Comparison of ENCODE assay signal across 8 cellular contexts in the genomic region with DNA sequence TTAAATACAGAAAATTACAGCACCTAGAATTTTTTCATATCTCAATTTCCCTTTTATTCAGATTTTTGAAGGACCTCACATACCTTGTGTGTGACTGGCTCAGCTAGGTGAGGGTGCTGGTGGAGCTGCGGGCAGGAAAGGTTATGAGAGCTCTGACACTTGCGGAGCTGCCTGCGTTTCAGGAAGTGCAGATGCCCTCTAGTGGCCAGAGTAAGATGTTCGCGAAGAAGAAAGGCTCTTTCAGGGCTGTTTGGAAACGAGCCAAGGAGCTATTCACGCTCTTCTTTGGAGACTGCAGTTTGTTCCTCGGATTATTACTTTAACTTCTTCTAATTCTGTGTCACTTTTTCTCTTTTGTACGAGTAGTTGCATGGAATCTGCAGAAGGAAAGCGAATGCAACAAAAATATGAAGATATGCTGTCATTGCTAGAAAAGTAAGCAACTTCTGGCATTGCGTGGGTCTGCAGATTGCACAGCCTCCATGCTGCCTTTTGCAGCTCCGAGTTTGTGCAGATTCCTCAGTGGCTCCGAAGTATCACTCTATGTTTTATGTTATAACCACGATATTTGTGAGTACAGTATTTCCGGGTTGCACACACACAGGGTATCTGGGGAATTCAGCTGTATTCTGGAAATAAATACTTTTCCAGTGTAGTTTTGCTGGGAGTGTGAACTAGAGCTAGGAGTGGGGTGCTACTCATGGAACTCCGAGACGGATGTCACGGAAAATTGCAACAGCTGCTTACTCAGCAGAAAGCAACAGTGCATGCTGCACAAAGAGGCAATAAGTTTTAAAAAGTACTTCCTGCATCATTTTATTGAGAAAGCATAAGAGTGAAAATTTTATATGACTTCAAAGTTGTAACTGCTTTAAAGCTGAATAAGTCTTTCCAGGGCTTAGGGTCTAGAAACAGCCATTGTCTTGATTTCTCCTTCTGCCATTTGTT. TPM values are rescaled to one million over a fixed set of nuclear protein-coding genes. Genes with fewer than 3 reads are reported as not detected.
DNase-seq lines count a peak whose midpoint lies in the region; ATAC-seq and TF ChIP-seq lines count a peak whose summit lies in the region.

No MANE protein-coding gene starts in this region.

- no peak overlapping the region for H3K27ac ChIP-seq in OCI-LY1 (ENCODE audit: low read depth, low read length, poor library complexity, severe bottlenecking)
- H3K27ac ChIP-seq in gastrocnemius medialis: no peak overlapping the region

- no peaks in the 10 kb centered on the region for H3K4me1 ChIP-seq in OCI-LY1 (ENCODE audit: insufficient read depth, low read length, severe bottlenecking)
- H3K4me1 ChIP-seq in gastrocnemius medialis: no peaks in the 10 kb centered on the region

- H3K27me3 ChIP-seq in OCI-LY1 (ENCODE audit: insufficient read depth, low read length): no peaks in the 10 kb centered on the region
- no peaks in the 10 kb centered on the region for H3K27me3 ChIP-seq in gastrocnemius medialis

- peak; percentile 83 for DNase-seq in Daoy (ENCODE audit: low read depth)
- peak; percentile 32 for DNase-seq in HuH-7 (ENCODE audit: low spot score)
- DNase-seq in amygdala (lab: John Stamatoyannopoulos, UW): peak in 52 of 56 donors; percentile 2 to 85 (median 48)
- peak; percentile 19 for DNase-seq in hepatic stellate cell (ENCODE audit: low spot score)
- DNase-seq in gastrocnemius medialis: peak; percentile 19 to 29

- TF ChIP-seq POLR2A in gastrocnemius medialis (IDR thresholded peaks at IDR 0.05): no peak

- no peak overlapping the region for H3K9ac ChIP-seq in OCI-LY1 (ENCODE audit: low read length)

- H3K4me2 ChIP-seq in OCI-LY1 (ENCODE audit: low read length): no peak overlapping the region

- no peaks in the 10 kb centered on the region for H4K20me1 ChIP-seq in OCI-LY1 (ENCODE audit: insufficient read depth, low read length)

- H3K36me3 ChIP-seq in OCI-LY1 (ENCODE audit: insufficient read depth, low read length): no peaks in the 10 kb centered on the region
- no peaks in the 10 kb centered on the region for H3K36me3 ChIP-seq in gastrocnemius medialis

- intact Hi-C loops in gastrocnemius medialis (cut with DNase I; ENCODE audit: low total_unique reads): no loop called here

- in situ Hi-C loops in gastrocnemius medialis (cut with MboI; ENCODE audit: low sequenced_read_pairs in 4 of 4): loop anchor here in 1 of 4 donors (25.0 kb wide), 1 partner anchor 782 kb away; no protein-coding TSS in a partner anchor

- no peaks in the 10 kb centered on the region for H3K79me2 ChIP-seq in OCI-LY1 (ENCODE audit: insufficient read depth, low read length)

- H3K4me3 ChIP-seq in OCI-LY1 (ENCODE audit: low read depth, low read length, poor library complexity, severe bottlenecking) (no peak overlapping the region), gastrocnemius medialis (no peak overlapping the region)

- ATAC-seq in gastrocnemius medialis (peak in 1 of 2 donors; percentile 39), GM19328 (IDR thresholded peaks at IDR 0.05; ENCODE audit: unreplicated experiment) (no peak), HG02763 (IDR thresholded peaks at IDR 0.05; ENCODE audit: unreplicated experiment) (no peak)

- no peaks in the 10 kb centered on the region for H3K9me2 ChIP-seq in OCI-LY1 (ENCODE audit: low read depth, low read length)

- no peaks in the 10 kb centered on the region for H3F3A ChIP-seq in OCI-LY1 (ENCODE audit: insufficient read depth, low read length)

- TF ChIP-seq CTCF in OCI-LY1 (IDR thresholded peaks at IDR 0.05; ENCODE audit: low read length): peak; percentile 76
- peak in 4 of 5 experiments; percentile 12 to 62 (median 44) for TF ChIP-seq CTCF in gastrocnemius medialis (IDR thresholded peaks at IDR 0.05 in 4 of 5, conservative IDR thresholded peaks at IDR 0.05 in 1 of 5)

- H3K9me3 ChIP-seq in OCI-LY1 (ENCODE audit: low read length): no peaks in the 10 kb centered on the region
- H3K9me3 ChIP-seq in gastrocnemius medialis: no peaks in the 10 kb centered on the region

- no peak overlapping the region for H2AFZ ChIP-seq in OCI-LY1 (ENCODE audit: low read length)

RNA-seq across cellular contexts. Expression of gene DNAH9, which starts 46.3 kb away (rescaled TPM):
- total RNA-seq in Daoy (2014; rRNA removed; shearing (Covaris generic)): 0.74 and 16.7 TPM in 2 replicates
- total RNA-seq in gastrocnemius medialis: not detected

Comparison
In these comparisons a context has a peak if more than half of its experiments do, and no peak if none do; other contexts are left out.
1. DNase-seq: peak in every context shown above with its lines; median percentile 83 in Daoy; 48 in amygdala; 32 in HuH-7; 24 in gastrocnemius medialis; 19 in hepatic stellate cell.